In genomic region chr11:12126352-12127019, GRCh38 we compare ENCODE assay signal across 8 cellular contexts. TPM values are rescaled to one million over a fixed set of nuclear protein-coding genes. Genes with fewer than 3 reads are reported as not detected.
A peak's percentile ranks its signal among the peaks of the same experiment; 100 is the strongest.
DNase-seq lines count a peak whose midpoint lies in the region; ATAC-seq and TF ChIP-seq lines count a peak whose summit lies in the region.

No MANE protein-coding gene starts in this region.

- peak overlapping the region; percentile 57 to 70 for H3K27ac ChIP-seq in coronary artery

- DNase-seq in EL: peak; percentile 77
- DNase-seq in MV-4-11 (lab: John Stamatoyannopoulos, UW): peak; percentile 92
- no peak for DNase-seq in coronary artery (ENCODE audit: low spot score)
- no peak for DNase-seq in omental fat pad (ENCODE audit: low spot score)
- DNase-seq in posterior vena cava (ENCODE audit: low spot score): no peak
- no peak for DNase-seq in cerebellar nuclear complex (lab: John Stamatoyannopoulos, UW)
- no peak for DNase-seq in dermis blood vessel endothelial cell
- no peak for DNase-seq in nephron progenitor cell

- intact Hi-C loops in posterior vena cava (cut with DNase I): loop anchor here in 1 of 2 donors (10.0 kb wide), 1 partner anchor 118 kb away; no protein-coding TSS in a partner anchor

- no peak for TF ChIP-seq CTCF in coronary artery (IDR thresholded peaks at IDR 0.05)
- no peak for TF ChIP-seq CTCF in omental fat pad (IDR thresholded peaks at IDR 0.05)
- TF ChIP-seq CTCF in nephron progenitor cell (IDR thresholded peaks at IDR 0.05): no peak

- peak; percentile 30 for ATAC-seq in omental fat pad (ENCODE audit: low FRiP score)

- H3K36me3 Mint-ChIP-seq in nephron progenitor cell (ENCODE audit: low read depth): no peaks in the 10 kb centered on the region

- no peak overlapping the region for H3K4me3 Mint-ChIP-seq in nephron progenitor cell

- peaks cover 14% of the 10 kb centered on the region for H3K4me1 Mint-ChIP-seq in nephron progenitor cell

- peak overlapping the region; percentile 22 for H3K4me3 ChIP-seq in coronary artery

- no peak overlapping the region for H3K27ac Mint-ChIP-seq in nephron progenitor cell

- H3K27me3 Mint-ChIP-seq in nephron progenitor cell (ENCODE audit: low read depth, poor library complexity): peaks cover 22% of the 10 kb centered on the region

- H3K9me3 Mint-ChIP-seq in nephron progenitor cell: no peaks in the 10 kb centered on the region

RNA-seq across cellular contexts. Expression of gene MICAL2, which starts 16.1 kb away (rescaled TPM):
- total RNA-seq in omental fat pad (100 to 1,000 TPM in 1 of 4 donors, 10 to 100 TPM in 3; 34.3 to 143 (median 57.0) TPM), posterior vena cava (100 to 1,000 TPM; 151 to 231 TPM), dermis blood vessel endothelial cell (110 and 124 TPM in 2 replicates)

Comparison
In these comparisons a context has a peak if more than half of its experiments do, and no peak if none do; other contexts are left out.
1. DNase-seq: peak in EL (single experiment) and MV-4-11 (single experiment); none in coronary artery (single experiment), omental fat pad (single experiment), posterior vena cava (single experiment), cerebellar nuclear complex (0 of 2), dermis blood vessel endothelial cell (single experiment) and nephron progenitor cell (single experiment).